8 cellular contexts compared by ENCODE assay signal in the genomic region with DNA sequence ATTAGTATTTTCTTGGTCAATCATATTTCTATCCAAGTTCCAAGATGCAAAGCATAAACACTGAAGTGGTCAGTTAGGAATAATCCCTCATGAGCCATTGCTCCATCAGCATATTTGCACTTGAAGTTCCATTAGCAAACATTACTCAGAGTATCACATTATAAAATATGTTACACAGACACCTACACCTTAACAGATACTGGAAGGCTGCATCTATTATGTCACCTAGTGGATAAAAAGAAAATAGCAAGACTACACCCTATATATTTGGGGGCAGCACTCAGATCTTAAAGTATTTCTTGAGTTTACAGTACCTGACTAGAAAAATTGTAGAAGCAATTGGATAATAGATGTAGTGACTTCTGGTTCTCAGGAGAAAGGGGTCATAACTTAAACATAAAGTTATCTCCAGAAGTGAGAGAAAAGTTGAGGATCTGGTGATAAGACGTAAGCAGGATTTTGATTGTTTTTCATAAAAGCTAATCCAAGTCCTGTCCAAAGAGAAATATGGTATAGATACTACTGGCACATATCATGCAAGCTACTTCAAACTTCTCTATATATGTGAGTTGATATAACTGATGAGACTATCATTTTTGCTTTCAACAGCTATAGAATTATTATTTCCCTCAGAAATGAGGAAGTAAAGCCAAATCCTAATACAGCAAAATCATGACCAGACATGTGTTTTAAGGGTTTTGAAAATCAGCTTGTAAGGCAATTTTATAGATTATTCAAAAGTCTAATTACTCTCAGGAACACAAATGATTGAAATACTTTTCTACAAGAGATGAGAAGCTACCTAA.
A peak's percentile ranks its signal among the peaks of the same experiment; 100 is the strongest.
DNase-seq lines count a peak whose midpoint lies in the region; ATAC-seq and TF ChIP-seq lines count a peak whose summit lies in the region.

No MANE protein-coding gene starts in this region.

- no peak overlapping the region for H3K27ac Mint-ChIP-seq in CD14-positive monocyte
- H3K27ac Mint-ChIP-seq in T-helper 2 cell treated with Interferon-gamma antibody and Interleukin-4, amounts not matched to agents 5 μg/mL and 100 μg/mL, for 36 hours = no peak overlapping the region

- DNase-seq in CD14-positive monocyte (ENCODE audit: low spot score) = no peak
- peak; percentile 58 for DNase-seq in SW480 (ENCODE audit: low spot score)
- peak; percentile 11 to 21 for DNase-seq in lung microvascular endothelial cell (ENCODE audit: low read depth in 2 of 2)
- no peak for DNase-seq in C1 segment of cervical spinal cord (lab: John Stamatoyannopoulos, UW)
- no peak for DNase-seq in T-helper 2 cell treated with Interferon-gamma antibody and Interleukin-4, amounts not matched to agents 5 μg/mL and 100 μg/mL, for 36 hours (ENCODE audit: low spot score)
- DNase-seq in NCI-H1048 (lab: John Stamatoyannopoulos, UW) = no peak

- intact Hi-C loops in CD14-positive monocyte (cut with micrococcal nuclease) = no loop called here

- peaks cover 0 to 2% (median 0%) of the 10 kb centered on the region in 7 donors for H3K9me3 Mint-ChIP-seq in CD14-positive monocyte
- no peaks in the 10 kb centered on the region for H3K9me3 Mint-ChIP-seq in T-helper 2 cell treated with Interferon-gamma antibody and Interleukin-4, amounts not matched to agents 5 μg/mL and 100 μg/mL, for 36 hours

- peaks cover 0 to 1% (median 0%) of the 10 kb centered on the region in 3 donors for H3K27me3 Mint-ChIP-seq in CD14-positive monocyte (ENCODE audit: low read depth in 3 of 3)
- H3K27me3 Mint-ChIP-seq in T-helper 2 cell treated with Interferon-gamma antibody and Interleukin-4, amounts not matched to agents 5 μg/mL and 100 μg/mL, for 36 hours (ENCODE audit: low read depth) = no peaks in the 10 kb centered on the region

- ATAC-seq in GM19397 (IDR thresholded peaks at IDR 0.05; ENCODE audit: unreplicated experiment) = peak; percentile 58
- peak; percentile 83 for ATAC-seq in HG03280 (IDR thresholded peaks at IDR 0.05; ENCODE audit: unreplicated experiment)

- H3K36me3 Mint-ChIP-seq in CD14-positive monocyte = no peaks in the 10 kb centered on the region
- no peaks in the 10 kb centered on the region for H3K36me3 Mint-ChIP-seq in T-helper 2 cell treated with Interferon-gamma antibody and Interleukin-4, amounts not matched to agents 5 μg/mL and 100 μg/mL, for 36 hours (ENCODE audit: low read depth)

- H3K4me1 Mint-ChIP-seq in CD14-positive monocyte = no peaks in the 10 kb centered on the region
- no peaks in the 10 kb centered on the region for H3K4me1 Mint-ChIP-seq in T-helper 2 cell treated with Interferon-gamma antibody and Interleukin-4, amounts not matched to agents 5 μg/mL and 100 μg/mL, for 36 hours (ENCODE audit: low read depth)

- TF ChIP-seq CTCF in CD14-positive monocyte (IDR thresholded peaks at IDR 0.05) = peak; percentile 29

- no peak overlapping the region for H3K4me3 Mint-ChIP-seq in CD14-positive monocyte
- H3K4me3 Mint-ChIP-seq in T-helper 2 cell treated with Interferon-gamma antibody and Interleukin-4, amounts not matched to agents 5 μg/mL and 100 μg/mL, for 36 hours = no peak overlapping the region

Comparison
In these comparisons a context has a peak if more than half of its experiments do, and no peak if none do; other contexts are left out.
1. DNase-seq: peak in SW480 (single experiment) and lung microvascular endothelial cell (2 of 2); none in CD14-positive monocyte (single experiment), C1 segment of cervical spinal cord (0 of 14), T-helper 2 cell treated with Interferon-gamma antibody and Interleukin-4, amounts not matched to agents 5 μg/mL and 100 μg/mL, for 36 hours (single experiment) and NCI-H1048 (single experiment).